Comparison of ENCODE assay signal across 20 cellular contexts in genomic region chr12:122537021-122537420, GRCh38.
"Had no signal": no experiment of that assay in that cellular context is flagged by ENCODE, and none has a peak within 500 bp of the region (broad histone marks: within the 10 kb centered on the region; RNA-seq: fewer than 3 reads in every experiment).

No MANE protein-coding gene starts in this region.

- H3K36me3 ChIP-seq: vagina had no signal

- H3K27ac ChIP-seq: heart left ventricle, spleen, testis, tibial nerve, upper lobe of right lung, vagina had no signal

- H3K27me3 ChIP-seq: heart left ventricle, spleen, testis, tibial nerve, upper lobe of right lung, vagina had no signal

- H3K4me1 Mint-ChIP-seq: mesothelial cell of epicardium; natural killer cell; neural crest cell; stimulated activated naive CD8-positive, alpha-beta T cell treated with anti-CD3 and anti-CD28 coated beads, Interleukin-15, amount 100 ng/mL, for 72 hours had no signal

- H3K9me3 ChIP-seq: heart left ventricle, spleen, testis, tibial nerve, upper lobe of right lung, vagina had no signal

- DNase-seq: effector CD4-positive, alpha-beta T cell; heart left ventricle; hippocampal formation; kidney glomerular epithelial cell; mammary epithelial cell; natural killer cell; spleen; stimulated activated CD4-positive, alpha-beta T cell treated with anti-CD3 and anti-CD28 coated beads, Interleukin-15, amount 100 ng/mL, for 24 hours; stimulated activated CD4-positive, alpha-beta T cell treated with anti-CD3 and anti-CD28 coated beads, Interleukin-1b, Interleukin-23, amount 100 ng/mL, for 48 hours; stimulated activated CD4-positive, alpha-beta T cell treated with anti-CD3 and anti-CD28 coated beads, Interleukin-4, amount 100 ng/mL, for 24 hours; stimulated activated naive CD8-positive, alpha-beta T cell treated with anti-CD3 and anti-CD28 coated beads, Interleukin-15, amount 100 ng/mL, for 72 hours; testis; upper lobe of right lung had no signal

- H3K4me3 ChIP-seq: heart left ventricle, spleen, testis, tibial nerve, upper lobe of right lung, vagina had no signal

- H3K36me3 Mint-ChIP-seq: natural killer cell had no signal

- H3K4me1 ChIP-seq: heart left ventricle, testis, tibial nerve, upper lobe of right lung, vagina had no signal

- H3K4me3 Mint-ChIP-seq: mesothelial cell of epicardium; natural killer cell; neural crest cell; stimulated activated memory B cell treated with anti-CD40 and anti-IgM and Interleukin-4, amounts not matched to agents 10 μg/mL and 1 μg/mL and 100 μg/mL, for 72 hours; stimulated activated naive CD8-positive, alpha-beta T cell treated with anti-CD3 and anti-CD28 coated beads, Interleukin-15, amount 100 ng/mL, for 72 hours had no signal

- H3K27ac Mint-ChIP-seq: mesothelial cell of epicardium; natural killer cell; stimulated activated memory B cell treated with anti-CD40 and anti-IgM and Interleukin-4, amounts not matched to agents 10 μg/mL and 1 μg/mL and 100 μg/mL, for 72 hours; stimulated activated naive CD8-positive, alpha-beta T cell treated with anti-CD3 and anti-CD28 coated beads, Interleukin-15, amount 100 ng/mL, for 72 hours had no signal

- H3K27me3 Mint-ChIP-seq: stimulated activated memory B cell treated with anti-CD40 and anti-IgM and Interleukin-4, amounts not matched to agents 10 μg/mL and 1 μg/mL and 100 μg/mL, for 72 hours; stimulated activated naive CD8-positive, alpha-beta T cell treated with anti-CD3 and anti-CD28 coated beads, Interleukin-15, amount 100 ng/mL, for 72 hours had no signal

- ATAC-seq: heart left ventricle; left lobe of liver; natural killer cell; sciatic nerve; stimulated activated memory B cell treated with anti-CD40 and anti-IgM and Interleukin-4, amounts not matched to agents 10 μg/mL and 1 μg/mL and 100 μg/mL, for 72 hours; stimulated activated naive CD8-positive, alpha-beta T cell treated with anti-CD3 and anti-CD28 coated beads, Interleukin-15, amount 100 ng/mL, for 72 hours; upper lobe of right lung had no signal

- H3K9me3 Mint-ChIP-seq: mesothelial cell of epicardium; natural killer cell; neural crest cell; stimulated activated memory B cell treated with anti-CD40 and anti-IgM and Interleukin-4, amounts not matched to agents 10 μg/mL and 1 μg/mL and 100 μg/mL, for 72 hours; stimulated activated naive CD8-positive, alpha-beta T cell treated with anti-CD3 and anti-CD28 coated beads, Interleukin-15, amount 100 ng/mL, for 72 hours had no signal
